29 cellular contexts compared by ENCODE assay signal in genomic region chr4:93649828-93650227, GRCh38.
"Had no signal": no experiment of that assay in that cellular context is flagged by ENCODE, and none has a peak within 500 bp of the region (broad histone marks: within the 10 kb centered on the region; RNA-seq: fewer than 3 reads in every experiment).

No MANE protein-coding gene starts in this region.

- H3K27ac ChIP-seq: dorsolateral prefrontal cortex, epithelial cell of prostate, gastrocnemius medialis, neutrophil, parathyroid adenoma, prostate gland, right atrium auricular region, suprapubic skin, transverse colon, upper lobe of right lung, uterus had no signal

- H3K27ac Mint-ChIP-seq: memory B cell; mesothelial cell of epicardium; naive B cell; natural killer cell treated with Interleukin-12 subunit alpha and Interleukin-12 subunit beta and Interleukin-15 and Interleukin-18, amount 100 ng/mL, for 72 hours; stimulated activated naive CD8-positive, alpha-beta T cell treated with anti-CD3 and anti-CD28 coated beads, Interleukin-15, amount 100 ng/mL, for 72 hours had no signal

- H3K4me3 ChIP-seq: dorsolateral prefrontal cortex, gastrocnemius medialis, lung, mucosa of descending colon, prostate gland, right atrium auricular region, smooth muscle cell, suprapubic skin, transverse colon, upper lobe of right lung, uterus had no signal

- H3K27me3 ChIP-seq: dorsolateral prefrontal cortex, gastrocnemius medialis, neutrophil, right atrium auricular region, suprapubic skin, transverse colon, upper lobe of right lung, uterus had no signal

- H3K9me3 ChIP-seq: gastrocnemius medialis, mucosa of descending colon, neutrophil, prostate gland, right atrium auricular region, suprapubic skin, transverse colon, upper lobe of right lung, uterus had no signal

- H3K9ac ChIP-seq: parathyroid adenoma had no signal

- H3K4me1 Mint-ChIP-seq: memory B cell; mesothelial cell of epicardium; naive B cell; neural crest cell; stimulated activated naive CD8-positive, alpha-beta T cell treated with anti-CD3 and anti-CD28 coated beads, Interleukin-15, amount 100 ng/mL, for 72 hours had no signal

- H3K27me3 Mint-ChIP-seq: memory B cell; naive B cell; natural killer cell treated with Interleukin-12 subunit alpha and Interleukin-12 subunit beta and Interleukin-15 and Interleukin-18, amount 100 ng/mL, for 72 hours; stimulated activated naive CD8-positive, alpha-beta T cell treated with anti-CD3 and anti-CD28 coated beads, Interleukin-15, amount 100 ng/mL, for 72 hours had no signal

- H3K9me3 Mint-ChIP-seq: memory B cell; neural crest cell; stimulated activated naive CD8-positive, alpha-beta T cell treated with anti-CD3 and anti-CD28 coated beads, Interleukin-15, amount 100 ng/mL, for 72 hours had no signal

- H3K36me3 Mint-ChIP-seq: memory B cell; mesothelial cell of epicardium; naive B cell; natural killer cell treated with Interleukin-12 subunit alpha and Interleukin-12 subunit beta and Interleukin-15 and Interleukin-18, amount 100 ng/mL, for 72 hours had no signal

- H3K4me3 Mint-ChIP-seq: memory B cell; mesothelial cell of epicardium; naive B cell; natural killer cell treated with Interleukin-12 subunit alpha and Interleukin-12 subunit beta and Interleukin-15 and Interleukin-18, amount 100 ng/mL, for 72 hours; neural crest cell; stimulated activated naive CD8-positive, alpha-beta T cell treated with anti-CD3 and anti-CD28 coated beads, Interleukin-15, amount 100 ng/mL, for 72 hours had no signal

- H3K4me1 ChIP-seq: gastrocnemius medialis, parathyroid adenoma, prostate gland, right atrium auricular region, suprapubic skin, transverse colon, upper lobe of right lung, uterus had no signal

- H3K36me3 ChIP-seq: gastrocnemius medialis, neutrophil, prostate gland, right atrium auricular region, suprapubic skin, transverse colon, upper lobe of right lung, uterus had no signal

- DNase-seq: dorsolateral prefrontal cortex; effector CD4-positive, alpha-beta T cell; foreskin fibroblast; gastrocnemius medialis; head of caudate nucleus; left ventricle myocardium superior; mucosa of descending colon; naive B cell; stimulated activated CD4-positive, alpha-beta T cell treated with anti-CD3 and anti-CD28 coated beads, Interleukin-12 subunit alpha, Interleukin-12 subunit beta, amount 100 ng/mL, for 4 hours; stimulated activated CD4-positive, alpha-beta T cell treated with anti-CD3 and anti-CD28 coated beads, Interleukin-1b, Interleukin-23, amount 100 ng/mL, for 48 hours; stimulated activated CD4-positive, alpha-beta T cell treated with anti-CD3 and anti-CD28 coated beads, Interleukin-4, amount 100 ng/mL, for 1 hour; stimulated activated CD8-positive, alpha-beta memory T cell treated with anti-CD3 and anti-CD28 coated beads, Interleukin-4, amount 100 ng/mL, for 48 hours; stimulated activated naive CD4-positive, alpha-beta T cell; stimulated activated naive CD8-positive, alpha-beta T cell treated with anti-CD3 and anti-CD28 coated beads, Interleukin-15, amount 100 ng/mL, for 72 hours; transverse colon; upper lobe of right lung; uterus had no signal
